Comparison of ENCODE assay signal across 1 cellular context in the genomic region with DNA sequence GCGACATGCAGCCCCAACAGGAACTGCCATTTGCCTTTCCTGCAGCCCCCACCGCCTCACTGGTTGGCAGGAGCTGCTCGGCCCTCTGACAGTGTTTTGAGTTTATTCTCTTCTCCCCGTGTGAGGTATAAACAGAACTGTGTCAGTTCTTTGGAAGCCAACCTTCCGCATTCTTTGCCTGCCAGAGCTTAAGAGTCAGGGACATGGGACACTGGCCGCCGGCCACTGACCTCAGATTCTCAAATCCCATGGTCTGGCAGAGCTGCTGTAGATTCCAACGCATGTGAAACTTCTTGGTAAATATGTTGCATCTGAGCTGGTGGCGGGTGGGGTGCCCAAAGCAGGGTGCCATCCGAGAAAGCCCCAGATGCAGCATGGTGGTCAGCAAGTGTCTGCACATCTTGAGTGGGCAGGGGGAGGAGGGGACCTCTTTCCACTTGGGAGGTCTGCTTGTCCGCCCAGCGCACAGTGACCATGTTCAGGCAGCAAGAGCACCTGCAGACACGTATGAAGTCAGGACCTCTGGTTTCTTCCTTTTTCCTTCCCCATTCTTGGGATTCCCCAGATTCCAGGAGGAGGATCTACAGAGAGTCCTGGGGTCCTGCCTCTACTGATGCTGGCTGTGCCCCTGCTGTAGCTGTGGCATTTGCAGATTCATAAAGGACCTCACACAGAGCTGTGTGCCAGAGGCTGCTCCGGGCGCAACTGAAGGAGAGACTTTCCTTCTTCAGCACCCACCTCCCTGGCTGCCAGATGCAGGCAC.
TF ChIP-seq lines count a peak whose summit lies in the region.

No MANE protein-coding gene starts in this region.

TF ChIP-seq in A549, 52 proteins besides CTCF, POLR2A, EP300 and RAD21 (continued from another document):
- TF ChIP-seq RARB (CRISPR knock-in tag; IDR thresholded peaks at IDR 0.05) (no peak), PBX3 (IDR thresholded peaks at IDR 0.05) (no peak), SREBF2 (IDR thresholded peaks at IDR 0.05) (no peak), MYC (IDR thresholded peaks at IDR 0.05; ENCODE audit: borderline replicate concordance, low read length) (no peak), POLR2AphosphoS2 (conservative IDR thresholded peaks at IDR 0.05; ENCODE audit: low read length) (no peak), HDAC2 (IDR thresholded peaks at IDR 0.05) (no peak), ZNF302 (CRISPR knock-in tag; IDR thresholded peaks at IDR 0.05) (no peak), RCOR1 (IDR thresholded peaks at IDR 0.05; ENCODE audit: low read depth, low read length) (no peak)
- TF ChIP-seq, protein P1, sequence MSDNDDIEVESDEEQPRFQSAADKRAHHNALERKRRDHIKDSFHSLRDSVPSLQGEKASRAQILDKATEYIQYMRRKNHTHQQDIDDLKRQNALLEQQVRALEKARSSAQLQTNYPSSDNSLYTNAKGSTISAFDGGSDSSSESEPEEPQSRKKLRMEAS (IDR thresholded peaks at IDR 0.05): no peak
- TF ChIP-seq, protein P2, sequence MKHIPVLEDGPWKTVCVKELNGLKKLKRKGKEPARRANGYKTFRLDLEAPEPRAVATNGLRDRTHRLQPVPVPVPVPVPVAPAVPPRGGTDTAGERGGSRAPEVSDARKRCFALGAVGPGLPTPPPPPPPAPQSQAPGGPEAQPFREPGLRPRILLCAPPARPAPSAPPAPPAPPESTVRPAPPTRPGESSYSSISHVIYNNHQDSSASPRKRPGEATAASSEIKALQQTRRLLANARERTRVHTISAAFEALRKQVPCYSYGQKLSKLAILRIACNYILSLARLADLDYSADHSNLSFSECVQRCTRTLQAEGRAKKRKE (CRISPR knock-in tag; IDR thresholded peaks at IDR 0.05; ENCODE audit: low read depth): no peak
- TF ChIP-seq, protein P3, sequence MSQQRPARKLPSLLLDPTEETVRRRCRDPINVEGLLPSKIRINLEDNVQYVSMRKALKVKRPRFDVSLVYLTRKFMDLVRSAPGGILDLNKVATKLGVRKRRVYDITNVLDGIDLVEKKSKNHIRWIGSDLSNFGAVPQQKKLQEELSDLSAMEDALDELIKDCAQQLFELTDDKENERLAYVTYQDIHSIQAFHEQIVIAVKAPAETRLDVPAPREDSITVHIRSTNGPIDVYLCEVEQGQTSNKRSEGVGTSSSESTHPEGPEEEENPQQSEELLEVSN (IDR thresholded peaks at IDR 0.05; ENCODE audit: borderline replicate concordance, low read depth): no peak
